Comparison of ENCODE assay signal across 1 cellular context in genomic region chr5:127108624-127109260, GRCh38. TPM values are rescaled to one million over a fixed set of nuclear protein-coding genes. Genes with fewer than 3 reads are reported as not detected.
"Had no signal": no experiment of that assay in that cellular context is flagged by ENCODE, and none has a peak within 500 bp of the region (broad histone marks: within the 10 kb centered on the region; RNA-seq: fewer than 3 reads in every experiment).

No MANE protein-coding gene starts in this region.

RNA-seq across cellular contexts. Expression of gene C5orf63, which starts 35.4 kb away (rescaled TPM):
- total RNA-seq: ascending aorta had no signal
